In the genomic region with DNA sequence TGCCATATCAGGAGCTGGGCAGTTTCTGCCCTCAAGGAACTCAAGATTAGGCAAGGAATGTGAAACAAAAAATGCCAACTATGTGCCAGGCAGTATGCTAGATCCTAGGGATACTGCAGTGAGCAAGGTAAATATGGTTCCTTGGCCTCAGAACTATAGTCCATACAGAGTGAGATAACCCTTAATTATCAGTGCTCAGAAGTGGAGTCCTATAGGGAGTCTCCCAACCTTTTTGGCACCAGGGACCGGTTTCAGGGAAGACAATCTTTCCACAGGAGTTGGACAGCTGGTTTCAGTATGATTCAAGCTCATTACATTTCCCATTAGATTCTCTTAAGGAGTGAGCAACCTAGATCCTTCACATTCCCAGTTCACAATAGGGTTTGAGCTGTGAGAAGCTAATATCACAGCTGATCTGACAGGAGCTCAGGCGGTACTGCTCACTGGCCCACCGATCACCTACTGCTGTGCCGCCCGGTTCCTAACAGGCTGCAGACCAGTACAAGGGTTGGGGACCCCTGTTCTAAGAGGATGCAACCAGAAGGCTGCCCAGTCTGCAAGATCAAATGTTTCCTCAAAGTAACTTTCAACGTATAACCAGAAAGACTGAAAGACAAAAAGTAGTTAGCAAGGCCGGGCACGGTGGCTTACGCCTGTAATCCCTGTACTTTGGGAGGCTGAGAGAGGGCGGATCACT, we compare ENCODE assay signal across 8 cellular contexts. TPM values are rescaled to one million over a fixed set of nuclear protein-coding genes. Genes with fewer than 3 reads are reported as not detected.
A peak's percentile ranks its signal among the peaks of the same experiment; 100 is the strongest.
DNase-seq lines count a peak whose midpoint lies in the region; ATAC-seq and TF ChIP-seq lines count a peak whose summit lies in the region.

No MANE protein-coding gene starts in this region.

- peak overlapping the region; percentile 96 for H3K27ac ChIP-seq in 22Rv1

- no peaks in the 10 kb centered on the region for H3K27me3 ChIP-seq in kidney epithelial cell (ENCODE audit: control insufficient read depth, insufficient read depth, low read length)

- TF ChIP-seq CTCF in 22Rv1 (IDR thresholded peaks at IDR 0.05) = no peak
- TF ChIP-seq CTCF in kidney epithelial cell (IDR thresholded peaks at IDR 0.05; ENCODE audit: insufficient read depth, low read length, poor library complexity, severe bottlenecking) = no peak

- H3K4me3 Mint-ChIP-seq in activated T-helper 17 cell treated with anti-CD3 and anti-CD28 coated beads, Interleukin-2, amount 50 U/mL, for 72 hours = peak overlapping the region; percentile 98

- no peak for ATAC-seq in activated T-helper 17 cell treated with anti-CD3 and anti-CD28 coated beads, Interleukin-2, amount 50 U/mL, for 72 hours (replicated peaks)
- ATAC-seq in GM19328 (IDR thresholded peaks at IDR 0.05; ENCODE audit: unreplicated experiment) = no peak
- ATAC-seq in GM18511 (IDR thresholded peaks at IDR 0.05; ENCODE audit: unreplicated experiment) = no peak

- DNase-seq in HCEC 1CT (peak; percentile 30), kidney epithelial cell (ENCODE audit: low read depth) (no peak), putamen (ENCODE audit: low spot score) (no peak), medulla oblongata (ENCODE audit: extremely low spot score) (no peak)

- no peaks in the 10 kb centered on the region for H3K27me3 Mint-ChIP-seq in activated T-helper 17 cell treated with anti-CD3 and anti-CD28 coated beads, Interleukin-2, amount 50 U/mL, for 72 hours

- peak overlapping the region; percentile 70 for H3K4me3 ChIP-seq in kidney epithelial cell (ENCODE audit: low read depth, low read length)

- H3K9me3 Mint-ChIP-seq in activated T-helper 17 cell treated with anti-CD3 and anti-CD28 coated beads, Interleukin-2, amount 50 U/mL, for 72 hours = no peaks in the 10 kb centered on the region

- H3K4me1 Mint-ChIP-seq in activated T-helper 17 cell treated with anti-CD3 and anti-CD28 coated beads, Interleukin-2, amount 50 U/mL, for 72 hours = peaks cover 14% of the 10 kb centered on the region

- H3K36me3 Mint-ChIP-seq in activated T-helper 17 cell treated with anti-CD3 and anti-CD28 coated beads, Interleukin-2, amount 50 U/mL, for 72 hours (ENCODE audit: low read depth) = peaks cover 74% of the 10 kb centered on the region

- H3K36me3 ChIP-seq in kidney epithelial cell (ENCODE audit: control insufficient read depth, insufficient read depth, low read length) = no peaks in the 10 kb centered on the region

- H3K27ac Mint-ChIP-seq in activated T-helper 17 cell treated with anti-CD3 and anti-CD28 coated beads, Interleukin-2, amount 50 U/mL, for 72 hours = peak overlapping the region; percentile 98

RNA-seq across cellular contexts. Expression of a gene that starts 1.7 kb away (rescaled TPM):
- 100 to 1,000 TPM; 125 to 162 TPM for total RNA-seq in activated T-helper 17 cell treated with anti-CD3 and anti-CD28 coated beads, Interleukin-2, amount 50 U/mL, for 72 hours
- 75.5 and 76.9 TPM in 2 replicates for total RNA-seq in kidney epithelial cell

RNA-seq across cellular contexts. Expression of a gene that starts 29.7 kb away (rescaled TPM):
- 100 to 1,000 TPM; 284 to 360 TPM for total RNA-seq in activated T-helper 17 cell treated with anti-CD3 and anti-CD28 coated beads, Interleukin-2, amount 50 U/mL, for 72 hours
- 74.0 and 88.5 TPM in 2 replicates for total RNA-seq in kidney epithelial cell

RNA-seq across cellular contexts. Expression of a gene that starts 30.3 kb away (rescaled TPM):
- total RNA-seq in activated T-helper 17 cell treated with anti-CD3 and anti-CD28 coated beads, Interleukin-2, amount 50 U/mL, for 72 hours = 10 to 100 TPM; 38.5 to 50.1 TPM
- total RNA-seq in kidney epithelial cell = 13.9 and 15.5 TPM in 2 replicates

RNA-seq across cellular contexts. Expression of a gene that starts 39.8 kb away (rescaled TPM):
- total RNA-seq in activated T-helper 17 cell treated with anti-CD3 and anti-CD28 coated beads, Interleukin-2, amount 50 U/mL, for 72 hours = under 1 TPM; 0.24 to 0.37 TPM
- 0.29 and 0.68 TPM in 2 replicates for total RNA-seq in kidney epithelial cell
